1 cellular context compared by ENCODE assay signal in the genomic region with DNA sequence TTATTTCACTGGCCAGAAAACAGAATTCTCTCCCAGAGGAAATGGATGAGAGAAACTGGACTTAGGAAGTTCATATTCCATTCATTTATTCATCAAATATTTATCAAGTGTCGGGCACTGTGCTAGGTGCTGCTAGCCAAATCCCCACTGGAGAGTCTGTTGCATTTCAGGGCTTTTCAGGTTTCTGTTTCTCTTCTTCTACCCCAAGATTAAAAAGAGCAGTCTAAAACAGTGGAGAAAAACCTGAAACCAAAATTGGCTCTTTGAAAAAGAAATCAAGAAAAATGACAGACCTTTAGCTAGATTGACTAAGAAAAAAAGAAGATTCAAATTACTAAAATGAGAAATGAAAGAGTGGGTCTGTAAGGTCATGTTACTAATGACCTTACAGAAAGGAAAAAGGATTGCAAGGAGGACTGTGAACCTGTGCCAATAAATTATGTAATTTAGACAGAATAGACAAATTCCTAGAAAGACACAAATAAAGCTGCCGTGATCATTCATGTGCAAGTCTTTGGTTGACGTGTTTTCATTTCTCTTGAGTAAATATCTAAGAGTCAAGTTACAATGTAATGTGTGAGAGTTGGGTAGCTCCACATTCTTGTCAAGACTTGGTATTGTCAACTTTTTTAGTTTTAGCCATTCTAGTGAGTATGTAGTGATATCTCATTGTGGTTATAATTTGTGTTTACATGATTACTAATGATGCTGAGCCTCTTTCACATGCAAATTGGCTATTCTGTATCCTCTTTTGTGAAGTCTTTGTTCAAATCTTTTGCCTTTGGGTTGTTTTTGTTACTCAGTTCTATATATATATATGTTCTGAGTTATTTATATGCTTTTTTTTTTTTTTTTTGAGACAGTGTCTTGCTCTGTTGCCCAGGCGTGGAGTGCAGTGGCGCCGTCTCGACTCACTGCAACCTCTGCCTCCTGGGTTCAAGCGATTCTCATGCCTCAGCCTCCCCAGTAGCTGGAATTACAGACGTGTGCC.
TF ChIP-seq lines count a peak whose summit lies in the region.

No MANE protein-coding gene starts in this region.

TF ChIP-seq in HEK293, 187 proteins besides CTCF, POLR2A, EP300 and RAD21 (continued from another document):
- TF ChIP-seq, protein P1, sequence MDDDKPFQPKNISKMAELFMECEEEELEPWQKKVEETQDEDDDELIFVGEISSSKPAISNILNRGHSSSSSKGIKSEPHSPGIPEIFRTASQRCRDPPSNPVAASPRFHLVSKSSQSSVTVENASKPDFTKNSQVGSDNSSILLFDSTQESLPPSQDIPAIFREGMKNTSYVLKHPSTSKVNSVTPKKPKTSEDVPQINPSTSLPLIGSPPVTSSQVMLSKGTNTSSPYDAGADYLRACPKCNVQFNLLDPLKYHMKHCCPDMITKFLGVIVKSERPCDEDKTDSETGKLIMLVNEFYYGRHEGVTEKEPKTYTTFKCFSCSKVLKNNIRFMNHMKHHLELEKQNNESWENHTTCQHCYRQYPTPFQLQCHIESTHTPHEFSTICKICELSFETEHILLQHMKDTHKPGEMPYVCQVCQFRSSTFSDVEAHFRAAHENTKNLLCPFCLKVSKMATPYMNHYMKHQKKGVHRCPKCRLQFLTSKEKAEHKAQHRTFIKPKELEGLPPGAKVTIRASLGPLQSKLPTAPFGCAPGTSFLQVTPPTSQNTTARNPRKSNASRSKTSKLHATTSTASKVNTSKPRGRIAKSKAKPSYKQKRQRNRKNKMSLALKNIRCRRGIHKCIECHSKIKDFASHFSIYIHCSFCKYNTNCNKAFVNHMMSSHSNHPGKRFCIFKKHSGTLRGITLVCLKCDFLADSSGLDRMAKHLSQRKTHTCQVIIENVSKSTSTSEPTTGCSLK (tag by site-specific recombination; IDR thresholded peaks at IDR 0.05), result no peak
- TF ChIP-seq, protein P2, sequence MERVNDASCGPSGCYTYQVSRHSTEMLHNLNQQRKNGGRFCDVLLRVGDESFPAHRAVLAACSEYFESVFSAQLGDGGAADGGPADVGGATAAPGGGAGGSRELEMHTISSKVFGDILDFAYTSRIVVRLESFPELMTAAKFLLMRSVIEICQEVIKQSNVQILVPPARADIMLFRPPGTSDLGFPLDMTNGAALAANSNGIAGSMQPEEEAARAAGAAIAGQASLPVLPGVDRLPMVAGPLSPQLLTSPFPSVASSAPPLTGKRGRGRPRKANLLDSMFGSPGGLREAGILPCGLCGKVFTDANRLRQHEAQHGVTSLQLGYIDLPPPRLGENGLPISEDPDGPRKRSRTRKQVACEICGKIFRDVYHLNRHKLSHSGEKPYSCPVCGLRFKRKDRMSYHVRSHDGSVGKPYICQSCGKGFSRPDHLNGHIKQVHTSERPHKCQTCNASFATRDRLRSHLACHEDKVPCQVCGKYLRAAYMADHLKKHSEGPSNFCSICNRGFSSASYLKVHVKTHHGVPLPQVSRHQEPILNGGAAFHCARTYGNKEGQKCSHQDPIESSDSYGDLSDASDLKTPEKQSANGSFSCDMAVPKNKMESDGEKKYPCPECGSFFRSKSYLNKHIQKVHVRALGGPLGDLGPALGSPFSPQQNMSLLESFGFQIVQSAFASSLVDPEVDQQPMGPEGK (tag by site-specific recombination; IDR thresholded peaks at IDR 0.05), result no peak
- no peak for TF ChIP-seq ZNF530 (tag by site-specific recombination; IDR thresholded peaks at IDR 0.05; ENCODE audit: low read depth)
- TF ChIP-seq ZNF112 (tag by site-specific recombination; IDR thresholded peaks at IDR 0.05), result no peak
- 0 out of 2 replicates have a peak, but pooled peaks have one; percentile 41 for TF ChIP-seq MEIS1 (CRISPR knock-in tag; IDR thresholded peaks at IDR 0.05; ENCODE audit: borderline replicate concordance)
- TF ChIP-seq, protein P3, sequence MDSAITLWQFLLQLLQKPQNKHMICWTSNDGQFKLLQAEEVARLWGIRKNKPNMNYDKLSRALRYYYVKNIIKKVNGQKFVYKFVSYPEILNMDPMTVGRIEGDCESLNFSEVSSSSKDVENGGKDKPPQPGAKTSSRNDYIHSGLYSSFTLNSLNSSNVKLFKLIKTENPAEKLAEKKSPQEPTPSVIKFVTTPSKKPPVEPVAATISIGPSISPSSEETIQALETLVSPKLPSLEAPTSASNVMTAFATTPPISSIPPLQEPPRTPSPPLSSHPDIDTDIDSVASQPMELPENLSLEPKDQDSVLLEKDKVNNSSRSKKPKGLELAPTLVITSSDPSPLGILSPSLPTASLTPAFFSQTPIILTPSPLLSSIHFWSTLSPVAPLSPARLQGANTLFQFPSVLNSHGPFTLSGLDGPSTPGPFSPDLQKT (IDR thresholded peaks at IDR 0.05; ENCODE audit: borderline replicate concordance, low read depth, low read length), result no peak
- TF ChIP-seq, protein P4, sequence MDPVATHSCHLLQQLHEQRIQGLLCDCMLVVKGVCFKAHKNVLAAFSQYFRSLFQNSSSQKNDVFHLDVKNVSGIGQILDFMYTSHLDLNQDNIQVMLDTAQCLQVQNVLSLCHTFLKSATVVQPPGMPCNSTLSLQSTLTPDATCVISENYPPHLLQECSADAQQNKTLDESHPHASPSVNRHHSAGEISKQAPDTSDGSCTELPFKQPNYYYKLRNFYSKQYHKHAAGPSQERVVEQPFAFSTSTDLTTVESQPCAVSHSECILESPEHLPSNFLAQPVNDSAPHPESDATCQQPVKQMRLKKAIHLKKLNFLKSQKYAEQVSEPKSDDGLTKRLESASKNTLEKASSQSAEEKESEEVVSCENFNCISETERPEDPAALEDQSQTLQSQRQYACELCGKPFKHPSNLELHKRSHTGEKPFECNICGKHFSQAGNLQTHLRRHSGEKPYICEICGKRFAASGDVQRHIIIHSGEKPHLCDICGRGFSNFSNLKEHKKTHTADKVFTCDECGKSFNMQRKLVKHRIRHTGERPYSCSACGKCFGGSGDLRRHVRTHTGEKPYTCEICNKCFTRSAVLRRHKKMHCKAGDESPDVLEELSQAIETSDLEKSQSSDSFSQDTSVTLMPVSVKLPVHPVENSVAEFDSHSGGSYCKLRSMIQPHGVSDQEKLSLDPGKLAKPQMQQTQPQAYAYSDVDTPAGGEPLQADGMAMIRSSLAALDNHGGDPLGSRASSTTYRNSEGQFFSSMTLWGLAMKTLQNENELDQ (tag by site-specific recombination; IDR thresholded peaks at IDR 0.05; ENCODE audit: low read depth), result no peak
- no peak for TF ChIP-seq ZFP3 (tag by site-specific recombination; IDR thresholded peaks at IDR 0.05; ENCODE audit: low read depth)
- TF ChIP-seq, protein P5, sequence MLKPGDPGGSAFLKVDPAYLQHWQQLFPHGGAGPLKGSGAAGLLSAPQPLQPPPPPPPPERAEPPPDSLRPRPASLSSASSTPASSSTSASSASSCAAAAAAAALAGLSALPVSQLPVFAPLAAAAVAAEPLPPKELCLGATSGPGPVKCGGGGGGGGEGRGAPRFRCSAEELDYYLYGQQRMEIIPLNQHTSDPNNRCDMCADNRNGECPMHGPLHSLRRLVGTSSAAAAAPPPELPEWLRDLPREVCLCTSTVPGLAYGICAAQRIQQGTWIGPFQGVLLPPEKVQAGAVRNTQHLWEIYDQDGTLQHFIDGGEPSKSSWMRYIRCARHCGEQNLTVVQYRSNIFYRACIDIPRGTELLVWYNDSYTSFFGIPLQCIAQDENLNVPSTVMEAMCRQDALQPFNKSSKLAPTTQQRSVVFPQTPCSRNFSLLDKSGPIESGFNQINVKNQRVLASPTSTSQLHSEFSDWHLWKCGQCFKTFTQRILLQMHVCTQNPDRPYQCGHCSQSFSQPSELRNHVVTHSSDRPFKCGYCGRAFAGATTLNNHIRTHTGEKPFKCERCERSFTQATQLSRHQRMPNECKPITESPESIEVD (tag by site-specific recombination; IDR thresholded peaks at IDR 0.05), result peak; percentile 45; the same call in 1 of the 2 replicates
- TF ChIP-seq, protein P6, sequence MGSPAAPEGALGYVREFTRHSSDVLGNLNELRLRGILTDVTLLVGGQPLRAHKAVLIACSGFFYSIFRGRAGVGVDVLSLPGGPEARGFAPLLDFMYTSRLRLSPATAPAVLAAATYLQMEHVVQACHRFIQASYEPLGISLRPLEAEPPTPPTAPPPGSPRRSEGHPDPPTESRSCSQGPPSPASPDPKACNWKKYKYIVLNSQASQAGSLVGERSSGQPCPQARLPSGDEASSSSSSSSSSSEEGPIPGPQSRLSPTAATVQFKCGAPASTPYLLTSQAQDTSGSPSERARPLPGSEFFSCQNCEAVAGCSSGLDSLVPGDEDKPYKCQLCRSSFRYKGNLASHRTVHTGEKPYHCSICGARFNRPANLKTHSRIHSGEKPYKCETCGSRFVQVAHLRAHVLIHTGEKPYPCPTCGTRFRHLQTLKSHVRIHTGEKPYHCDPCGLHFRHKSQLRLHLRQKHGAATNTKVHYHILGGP (tag by site-specific recombination; IDR thresholded peaks at IDR 0.05), result peak; percentile 98
TF ChIP-seq in HEK293: peak in this region for 3.
